8 cellular contexts compared by ENCODE assay signal in genomic region chr11:107565955-107566501, GRCh38. TPM values are rescaled to one million over a fixed set of nuclear protein-coding genes. Genes with fewer than 3 reads are reported as not detected.
A peak's percentile ranks its signal among the peaks of the same experiment; 100 is the strongest.
DNase-seq lines count a peak whose midpoint lies in the region; ATAC-seq and TF ChIP-seq lines count a peak whose summit lies in the region.
"Not testable (repeated sequence)": the region's sequence is repeated elsewhere in the genome, so short reads cannot be mapped to it uniquely, and the experiment has no call there.

No MANE protein-coding gene starts in this region.

- H3K4me3 ChIP-seq in ACC112 (ENCODE audit: low read depth, low read length) (peak overlapping the region; percentile 84), HL-60 (replicated peaks; ENCODE audit: insufficient read depth, low read length) (peak overlapping the region; percentile 55), esophagus muscularis mucosa (peak overlapping the region; percentile 63 to 92 (median 76)), lower leg skin (ENCODE audit: low read depth, poor library complexity, severe bottlenecking) (peak overlapping the region; percentile 71)

- H2AFZ ChIP-seq in ACC112 (ENCODE audit: low read length, unreplicated experiment) = peak overlapping the region; percentile 98

- H3K27ac ChIP-seq in ACC112 (ENCODE audit: low read depth, low read length) = peak overlapping the region; percentile 99
- peak overlapping the region; percentile 84 for H3K27ac ChIP-seq in HL-60 (replicated peaks)
- H3K27ac ChIP-seq in esophagus muscularis mucosa (replicated peaks in 1 of 4) = peak overlapping the region; percentile 73 to 81 (median 78)

- DNase-seq in HL-60 (ENCODE audit: low read depth in 1 of 2, low spot score in 1 of 2); esophagus muscularis mucosa (ENCODE audit: extremely low spot score); lower leg skin (ENCODE audit: low spot score in 2 of 2): not testable (repeated sequence)
- DNase-seq in amniotic epithelial cell (ENCODE audit: low read depth) = peak; percentile 41
- DNase-seq in renal cortical epithelial cell (ENCODE audit: low read depth) = peak; percentile 15

- TF ChIP-seq POLR2A in esophagus muscularis mucosa (IDR thresholded peaks at IDR 0.05; ENCODE audit: low read depth); lower leg skin (IDR thresholded peaks at IDR 0.05): not testable (repeated sequence)

- H3K4me1 ChIP-seq in ACC112 (ENCODE audit: control insufficient read depth, insufficient read depth, low read length, unreplicated experiment) (peaks cover 34% of the 10 kb centered on the region), esophagus muscularis mucosa (peaks cover 20 to 34% (median 25%) of the 10 kb centered on the region in 4 donors)

- ATAC-seq in GM19351 (IDR thresholded peaks at IDR 0.05; ENCODE audit: unreplicated experiment) (peak; percentile 1), SK-N-SH treated with all-trans-retinoic acid at 6 μM for 48 hours (peak; percentile 15; the same call in 2 of the 3 replicates)

- H3K36me3 ChIP-seq in ACC112 (ENCODE audit: insufficient read depth, low read length); esophagus muscularis mucosa: not testable (repeated sequence)

- H3K27me3 ChIP-seq in ACC112 (ENCODE audit: insufficient read depth, low read length); HL-60 (ENCODE audit: insufficient read depth, poor library complexity, severe bottlenecking); esophagus muscularis mucosa: not testable (repeated sequence)

- not testable (repeated sequence) for H3K9me3 ChIP-seq in esophagus muscularis mucosa

- H3K79me2 ChIP-seq in ACC112 (ENCODE audit: control insufficient read depth, insufficient read depth, low read length, unreplicated experiment) = not testable (repeated sequence)

- TF ChIP-seq EP300 in esophagus muscularis mucosa (IDR thresholded peaks at IDR 0.05) = not testable (repeated sequence)

- TF ChIP-seq CTCF in HL-60 (IDR thresholded peaks at IDR 0.05; ENCODE audit: insufficient read depth, low read length); esophagus muscularis mucosa (IDR thresholded peaks at IDR 0.05); lower leg skin (IDR thresholded peaks at IDR 0.05): not testable (repeated sequence)

- 54% methylated on average over 9 of the region's 9 CpGs for WGBS in esophagus muscularis mucosa
- 61 to 65% methylated on average over 9 of the region's 9 CpGs for WGBS in lower leg skin, 2 donors

- intact Hi-C loops in esophagus muscularis mucosa (cut with DNase I) = not testable (repeated sequence)
- intact Hi-C loops in lower leg skin (cut with DNase I; ENCODE audit: low total_unique reads) = loop anchor here (10.0 kb wide), 1 partner anchor 329 kb away; no protein-coding TSS in a partner anchor

RNA-seq across cellular contexts. Expression of gene ALKBH8, which starts 0.5 kb away (rescaled TPM):
- total RNA-seq in esophagus muscularis mucosa = 1 to 10 TPM; 4.1 to 5.8 (median 5.4) TPM
- total RNA-seq in lower leg skin = 10 to 100 TPM in 1 of 4 donors, 1 to 10 TPM in 3; 5.6 to 14.5 (median 9.2) TPM
- 8.9 and 9.8 TPM in 2 replicates for total RNA-seq in renal cortical epithelial cell

RNA-seq across cellular contexts. Expression of gene ELMOD1, which starts 24.9 kb away (rescaled TPM):
- total RNA-seq in esophagus muscularis mucosa = 1 to 10 TPM in 1 of 4 donors, under 1 TPM in 3; 0.39 to 1.7 (median 0.54) TPM
- 100 to 1,000 TPM in 1 of 4 donors, 10 to 100 TPM in 3; 48.2 to 164 (median 72.3) TPM for total RNA-seq in lower leg skin
- total RNA-seq in renal cortical epithelial cell = 0.10 TPM in 1 of 2 replicates, not detected in the other

Comparison
In these comparisons a context has a peak if more than half of its experiments do, and no peak if none do; other contexts are left out.
1. RNA of gene ELMOD1, which starts 24.9 kb away (total RNA-seq): 48.2 to 164 TPM in lower leg skin; 0.39 to 1.7 TPM in esophagus muscularis mucosa and 0.10 TPM in renal cortical epithelial cell; every median in the first group is over 10 times any median in the second.
2. Peak in every context shown above with its lines, with median percentiles within 50 percentile points of each other: H3K27ac ChIP-seq and H3K4me3 ChIP-seq.